8 cellular contexts compared by ENCODE assay signal in the genomic region with DNA sequence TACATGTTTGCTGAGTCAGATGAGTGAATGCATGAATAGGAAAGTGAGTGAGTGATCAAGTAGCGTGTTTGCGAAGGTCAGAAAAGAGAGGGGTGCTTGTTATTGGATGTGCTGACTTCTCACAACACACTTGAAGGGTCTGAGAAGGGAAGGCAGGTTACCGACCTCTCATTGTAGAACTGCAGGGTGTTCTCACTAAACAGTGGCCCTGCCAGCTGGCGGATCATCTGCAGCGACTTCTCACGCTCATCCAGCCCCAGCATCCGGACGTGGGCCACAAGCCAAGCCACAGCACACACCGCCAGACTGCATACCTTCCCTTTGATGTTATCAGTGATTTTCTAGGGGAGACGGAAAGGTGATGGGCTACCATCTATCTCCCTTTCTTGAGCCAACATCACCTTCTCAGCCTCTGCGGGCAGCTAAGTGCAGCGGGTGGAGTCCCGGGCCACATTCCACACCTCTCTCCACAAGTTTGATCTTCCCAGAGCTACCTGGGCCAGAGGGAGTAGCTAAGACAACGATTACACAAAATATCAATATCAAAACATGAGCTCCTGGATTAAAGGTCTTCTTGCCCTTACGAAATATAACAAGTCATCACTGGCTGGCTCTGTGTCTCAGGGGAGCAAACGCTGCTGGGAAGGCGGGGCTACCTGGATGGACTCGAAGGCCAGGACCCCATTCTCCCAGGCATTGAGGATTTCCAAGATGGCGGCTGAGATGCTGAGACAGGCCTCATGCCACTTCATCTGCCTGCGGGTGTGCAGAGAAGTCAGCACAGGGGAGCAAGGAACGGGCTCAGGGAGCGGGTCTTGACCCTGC. TPM values are rescaled to one million over a fixed set of nuclear protein-coding genes. Genes with fewer than 3 reads are reported as not detected.
DNase-seq lines count a peak whose midpoint lies in the region; ATAC-seq, FAIRE-seq and TF ChIP-seq lines count a peak whose summit lies in the region.
"Had no signal": no experiment of that assay in that cellular context is flagged by ENCODE, and none has a peak within 500 bp of the region (broad histone marks: within the 10 kb centered on the region; RNA-seq: fewer than 3 reads in every experiment).

No MANE protein-coding gene starts in this region.

- H3K27me3 ChIP-seq in bronchial epithelial cell (ENCODE audit: control insufficient read depth, insufficient read depth, low read length) = no peaks in the 10 kb centered on the region

- peaks cover 7% of the 10 kb centered on the region for H3K36me3 ChIP-seq in bronchial epithelial cell (ENCODE audit: control insufficient read depth, insufficient read depth, low read length)

- TF ChIP-seq CTCF in bronchial epithelial cell (IDR thresholded peaks at IDR 0.05; ENCODE audit: insufficient read depth, low read length, severe bottlenecking) = no peak

- FAIRE-seq in bronchial epithelial cell (lab: Jason Lieb, UNC) (peak; percentile 73), urothelium cell line (lab: Jason Lieb, UNC) (no peak)

- ATAC-seq in sciatic nerve = peak; percentile 14
- ATAC-seq in GM21619 (IDR thresholded peaks at IDR 0.05; ENCODE audit: unreplicated experiment) = no peak

- peak; percentile 3 for DNase-seq in HuH-7.5 (ENCODE audit: low spot score)
- peak; percentile 28 for DNase-seq in T-helper 22 cell (ENCODE audit: low read depth)
- peak; percentile 76 for DNase-seq in bronchial epithelial cell (ENCODE audit: low read depth)
- DNase-seq in sciatic nerve (ENCODE audit: low spot score) = no peak
- no peak for DNase-seq in SIG-M5 treated with dmso at 0.1 percent for 504 hours (lab: John Stamatoyannopoulos, UW; ENCODE audit: unreplicated experiment)
- DNase-seq in urothelium cell line (ENCODE audit: low spot score) = no peak

- no peak overlapping the region for H3K4me3 ChIP-seq in bronchial epithelial cell (ENCODE audit: low read depth, low read length)
- H3K4me3 ChIP-seq: skin epidermis had no signal

- intact Hi-C loops in sciatic nerve (cut with DNase I) = no loop called here

RNA-seq across cellular contexts. Expression of a gene that starts 11.0 kb away (rescaled TPM):
- under 0.01 TPM in 1 of 2 replicates, not detected in the other for total RNA-seq in bronchial epithelial cell
- total RNA-seq in sciatic nerve = 2.3 TPM

RNA-seq across cellular contexts. Expression of a gene that starts 28.0 kb away (rescaled TPM):
- 23.0 and 25.0 TPM in 2 replicates for total RNA-seq in bronchial epithelial cell
- 74.7 TPM for total RNA-seq in sciatic nerve

RNA-seq across cellular contexts. Expression of a gene that starts 36.6 kb away (rescaled TPM):
- total RNA-seq in bronchial epithelial cell (4.2 and 5.8 TPM in 2 replicates), sciatic nerve (72.0 TPM)

RNA-seq across cellular contexts. Expression of a gene that starts 45.6 kb away (rescaled TPM):
- total RNA-seq in bronchial epithelial cell (79.8 and 83.1 TPM in 2 replicates), sciatic nerve (68.7 TPM)

Comparison
In these comparisons a context has a peak if more than half of its experiments do, and no peak if none do; other contexts are left out.
1. DNase-seq: peak in HuH-7.5 (single experiment), T-helper 22 cell (single experiment) and bronchial epithelial cell (single experiment); none in sciatic nerve (single experiment), SIG-M5 treated with dmso at 0.1 percent for 504 hours (single experiment) and urothelium cell line (single experiment).
2. RNA of a gene that starts 36.6 kb away (total RNA-seq): 72.0 TPM in sciatic nerve (single experiment); 4.2 to 5.8 TPM in bronchial epithelial cell; every median in the first group is over 10 times any median in the second.